Comparison of ENCODE assay signal across 12 cellular contexts in genomic region chr14:65959563-65960024, GRCh38.
DNase-seq lines count a peak whose midpoint lies in the region; ATAC-seq, FAIRE-seq and TF ChIP-seq lines count a peak whose summit lies in the region.
"Had no signal": no experiment of that assay in that cellular context is flagged by ENCODE, and none has a peak within 500 bp of the region (broad histone marks: within the 10 kb centered on the region; RNA-seq: fewer than 3 reads in every experiment).

No MANE protein-coding gene starts in this region.

- no peaks in the 10 kb centered on the region for H3K9me3 Mint-ChIP-seq in natural killer cell
- no peaks in the 10 kb centered on the region for H3K9me3 Mint-ChIP-seq in natural killer cell treated with Interleukin-12 subunit alpha and Interleukin-12 subunit beta and Interleukin-15 and Interleukin-18, amount 100 ng/mL, for 72 hours
- H3K9me3 Mint-ChIP-seq: activated B cell treated with CpG ODN at 0.5 μM for 24 hours, mesothelial cell of epicardium had no signal

- no peaks in the 10 kb centered on the region for H3K36me3 ChIP-seq in PC-9 (ENCODE audit: low read depth)

- no peaks in the 10 kb centered on the region for H3K27me3 ChIP-seq in PC-9 (ENCODE audit: insufficient read depth, low read depth)

- no peak for FAIRE-seq in RCC 7860 (lab: Jason Lieb, UNC)

- ATAC-seq in natural killer cell (no peak), HG02763 (IDR thresholded peaks at IDR 0.05; ENCODE audit: unreplicated experiment) (peak; percentile 52), GM21515 (IDR thresholded peaks at IDR 0.05; ENCODE audit: unreplicated experiment) (no peak)
- ATAC-seq in natural killer cell treated with Interleukin-12 subunit alpha and Interleukin-12 subunit beta and Interleukin-15 and Interleukin-18, amount 100 ng/mL, for 72 hours: no peak
- ATAC-seq: esophagus mucosa had no signal

- no peak overlapping the region for H3K4me3 ChIP-seq in PC-9

- DNase-seq in natural killer cell (no peak), PC-9 (no peak), RCC 7860 (ENCODE audit: low spot score) (no peak), AG20443 (ENCODE audit: low spot score) (no peak), HuH-7.5 (ENCODE audit: low spot score) (no peak)
- DNase-seq in natural killer cell treated with Interleukin-12 subunit alpha and Interleukin-12 subunit beta and Interleukin-15 and Interleukin-18, amount 100 ng/mL, for 72 hours (ENCODE audit: low spot score): no peak
- DNase-seq: activated B cell treated with CpG ODN at 0.5 μM for 24 hours; activated effector memory CD4-positive, alpha-beta T cell treated with anti-CD3 and anti-CD28 coated beads, Interleukin-2, amount 50 U/mL, for 16 hours had no signal

- H3K4me1 Mint-ChIP-seq in natural killer cell: peaks cover 8 to 16% of the 10 kb centered on the region in 2 donors
- peaks cover 6 to 18% of the 10 kb centered on the region in 2 donors for H3K4me1 Mint-ChIP-seq in natural killer cell treated with Interleukin-12 subunit alpha and Interleukin-12 subunit beta and Interleukin-15 and Interleukin-18, amount 100 ng/mL, for 72 hours (ENCODE audit: low read depth in 2 of 2)
- H3K4me1 Mint-ChIP-seq: activated B cell treated with CpG ODN at 0.5 μM for 24 hours had no signal

- intact Hi-C loops in natural killer cell (cut with micrococcal nuclease): loop anchor here (1.0 to 10.0 kb wide), 5 partner anchors 142 to 975 kb away; partner anchors contain the start of gene FNTB
- intact Hi-C loops in PC-9 (cut with micrococcal nuclease; ENCODE audit: unreplicated experiment): loop anchor here (1.0 to 5.0 kb wide), 3 partner anchors 113 to 795 kb away; no protein-coding TSS in a partner anchor

- H3K4me1 ChIP-seq in PC-9 (replicated peaks; ENCODE audit: insufficient read depth): no peaks in the 10 kb centered on the region

- no peaks in the 10 kb centered on the region for H3K36me3 Mint-ChIP-seq in natural killer cell
- H3K36me3 Mint-ChIP-seq in natural killer cell treated with Interleukin-12 subunit alpha and Interleukin-12 subunit beta and Interleukin-15 and Interleukin-18, amount 100 ng/mL, for 72 hours: no peaks in the 10 kb centered on the region
- H3K36me3 Mint-ChIP-seq: mesothelial cell of epicardium had no signal

- TF ChIP-seq CTCF in natural killer cell (IDR thresholded peaks at IDR 0.05) (peak; percentile 51), PC-9 (conservative IDR thresholded peaks at IDR 0.05) (peak; percentile 37; the same call in 1 of the 2 replicates)

- H4K20me1 ChIP-seq in PC-9 (ENCODE audit: insufficient read depth): no peaks in the 10 kb centered on the region

- H3K79me2 ChIP-seq in PC-9 (ENCODE audit: low read depth): no peaks in the 10 kb centered on the region

- H3K9me2 ChIP-seq in PC-9 (ENCODE audit: insufficient read depth): no peaks in the 10 kb centered on the region

- H3K9me3 ChIP-seq in PC-9 (ENCODE audit: insufficient read depth, low read depth): no peaks in the 10 kb centered on the region

- no peak overlapping the region for H3K4me2 ChIP-seq in PC-9

- H3K4me3 Mint-ChIP-seq in natural killer cell: no peak overlapping the region
- no peak overlapping the region for H3K4me3 Mint-ChIP-seq in natural killer cell treated with Interleukin-12 subunit alpha and Interleukin-12 subunit beta and Interleukin-15 and Interleukin-18, amount 100 ng/mL, for 72 hours
- H3K4me3 Mint-ChIP-seq: activated B cell treated with CpG ODN at 0.5 μM for 24 hours, mesothelial cell of epicardium had no signal

- H2AFZ ChIP-seq in PC-9: no peak overlapping the region

- H3F3A ChIP-seq in PC-9 (ENCODE audit: insufficient read depth, low read depth): no peaks in the 10 kb centered on the region

- H3K27ac ChIP-seq in PC-9: no peak overlapping the region

- POLR2A ChIA-PET in PC-9 (lab: Charles Lee; ENCODE audit: unreplicated experiment): no interaction called here

- CTCF ChIA-PET in PC-9 (lab: Charles Lee): interaction anchor here (0.6 to 0.7 kb wide), 2 partner anchors 298 to 544 kb away, joined by 3 read pairs; no protein-coding TSS in a partner anchor

- no TSS peak for BruUV-seq in PC-9 (replicated peaks; lab: Mats Ljungman, UMichigan)

- peaks cover 3 to 16% of the 10 kb centered on the region in 2 donors for H3K27me3 Mint-ChIP-seq in natural killer cell (ENCODE audit: low read depth in 2 of 2)
- peaks cover 7 to 10% of the 10 kb centered on the region in 2 donors for H3K27me3 Mint-ChIP-seq in natural killer cell treated with Interleukin-12 subunit alpha and Interleukin-12 subunit beta and Interleukin-15 and Interleukin-18, amount 100 ng/mL, for 72 hours

- H3K27ac Mint-ChIP-seq in natural killer cell: no peak overlapping the region
- no peak overlapping the region for H3K27ac Mint-ChIP-seq in natural killer cell treated with Interleukin-12 subunit alpha and Interleukin-12 subunit beta and Interleukin-15 and Interleukin-18, amount 100 ng/mL, for 72 hours
- H3K27ac Mint-ChIP-seq: activated B cell treated with CpG ODN at 0.5 μM for 24 hours, mesothelial cell of epicardium had no signal
